Comparison of ENCODE assay signal across 28 cellular contexts in genomic region chr11:116230453-116230852, GRCh38.
"Had no signal": no experiment of that assay in that cellular context is flagged by ENCODE, and none has a peak within 500 bp of the region (broad histone marks: within the 10 kb centered on the region; RNA-seq: fewer than 3 reads in every experiment).

No MANE protein-coding gene starts in this region.

- H3K4me3 ChIP-seq: esophagus squamous epithelium, gastroesophageal sphincter had no signal

- H3K27ac Mint-ChIP-seq: activated B cell treated with CpG ODN at 0.5 μM for 24 hours; activated CD8-positive, alpha-beta T cell treated with anti-CD3 and anti-CD28 coated beads for 36 hours; activated naive CD8-positive, alpha-beta T cell; activated T-helper 17 cell treated with anti-CD3 and anti-CD28 coated beads, Interleukin-2, amount 50 U/mL, for 72 hours; effector memory CD8-positive, alpha-beta T cell; T-helper 17 cell; T-helper 2 cell treated with Interferon-gamma antibody and Interleukin-4, amounts not matched to agents 5 μg/mL and 100 μg/mL, for 36 hours had no signal

- H3K9me3 ChIP-seq: esophagus squamous epithelium, gastroesophageal sphincter had no signal

- H3K4me3 Mint-ChIP-seq: activated B cell treated with CpG ODN at 0.5 μM for 24 hours; activated CD8-positive, alpha-beta T cell treated with anti-CD3 and anti-CD28 coated beads for 36 hours; activated naive CD8-positive, alpha-beta T cell; activated T-cell treated with anti-CD3 and anti-CD28 coated beads, Interleukin-2, amount 50 U/mL, for 4 hours; activated T-helper 17 cell treated with anti-CD3 and anti-CD28 coated beads, Interleukin-2, amount 50 U/mL, for 72 hours; central memory CD8-positive, alpha-beta T cell; effector memory CD8-positive, alpha-beta T cell; T-helper 17 cell; T-helper 2 cell treated with Interferon-gamma antibody and Interleukin-4, amounts not matched to agents 5 μg/mL and 100 μg/mL, for 36 hours had no signal

- H3K4me1 Mint-ChIP-seq: activated B cell treated with CpG ODN at 0.5 μM for 24 hours; activated T-helper 17 cell treated with anti-CD3 and anti-CD28 coated beads, Interleukin-2, amount 50 U/mL, for 72 hours; central memory CD8-positive, alpha-beta T cell; T-helper 17 cell had no signal

- H3K36me3 ChIP-seq: esophagus squamous epithelium, gastroesophageal sphincter, WERI-Rb-1 had no signal

- H3K9me3 Mint-ChIP-seq: activated B cell treated with CpG ODN at 0.5 μM for 24 hours; activated CD8-positive, alpha-beta T cell treated with anti-CD3 and anti-CD28 coated beads for 36 hours; activated T-cell treated with anti-CD3 and anti-CD28 coated beads, Interleukin-2, amount 50 U/mL, for 4 hours; activated T-helper 17 cell treated with anti-CD3 and anti-CD28 coated beads, Interleukin-2, amount 50 U/mL, for 72 hours; central memory CD8-positive, alpha-beta T cell; effector memory CD8-positive, alpha-beta T cell; T-helper 2 cell treated with Interferon-gamma antibody and Interleukin-4, amounts not matched to agents 5 μg/mL and 100 μg/mL, for 36 hours had no signal

- H3K36me3 Mint-ChIP-seq: activated naive CD8-positive, alpha-beta T cell had no signal

- DNase-seq: activated B cell treated with CpG ODN at 0.5 μM for 24 hours; activated CD4-positive, alpha-beta T cell treated with anti-CD3 and anti-CD28 coated beads for 48 hours; activated CD4-positive, alpha-beta T cell treated with anti-CD3 and anti-CD28 coated beads, Interleukin-2, amount 50 U/mL, for 1 hour; activated CD4-positive, alpha-beta T cell treated with anti-CD3 and anti-CD28 coated beads, Interleukin-2, amount 50 U/mL, for 48 hours; activated CD8-positive, alpha-beta memory T cell treated with anti-CD3 and anti-CD28 coated beads for 24 hours; activated CD8-positive, alpha-beta T cell treated with anti-CD3 and anti-CD28 coated beads for 36 hours; activated effector memory CD4-positive, alpha-beta T cell treated with Interleukin-2 at 50 U/mL for 16 hours; activated gamma-delta T cell treated with Interleukin-2 at 50 U/mL for 16 hours; activated naive CD4-positive, alpha-beta T cell treated with anti-CD3 and anti-CD28 coated beads, Interleukin-2, amount 50 U/mL, for 16 hours; activated naive CD4-positive, alpha-beta T cell treated with Interleukin-2 at 50 U/mL for 16 hours; activated T-cell treated with anti-CD3 and anti-CD28 coated beads, Interleukin-2, amount 50 U/mL, for 4 hours; amniotic stem cell; anterior cingulate cortex; cortex of kidney; dermis blood vessel endothelial cell; effector CD4-positive, alpha-beta T cell; effector memory CD8-positive, alpha-beta T cell; esophagus squamous epithelium; foreskin melanocyte; T-helper 1 cell; T-helper 17 cell; T1000; WERI-Rb-1 had no signal
